In the genomic region with DNA sequence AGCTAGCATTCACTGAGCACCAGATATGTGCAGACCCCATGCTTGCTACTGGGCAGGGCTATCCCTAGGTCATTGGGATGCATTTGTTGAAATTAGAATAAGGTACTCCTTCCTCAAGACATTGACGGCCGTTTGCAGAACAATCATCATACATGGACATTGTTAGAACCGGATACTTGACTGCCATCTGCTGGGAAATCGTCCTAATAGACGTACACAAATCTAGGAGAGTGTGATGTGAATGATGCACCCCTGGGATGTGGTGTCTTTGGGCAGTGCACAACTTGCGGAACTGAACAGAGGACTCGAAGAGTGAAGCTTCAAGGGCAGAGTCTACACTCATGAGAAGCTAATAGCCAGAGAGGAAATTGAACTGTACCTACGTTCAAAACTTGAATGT, we compare ENCODE assay signal across 9 cellular contexts. TPM values are rescaled to one million over a fixed set of nuclear protein-coding genes. Genes with fewer than 3 reads are reported as not detected.
A peak's percentile ranks its signal among the peaks of the same experiment; 100 is the strongest.
DNase-seq lines count a peak whose midpoint lies in the region; ATAC-seq, FAIRE-seq and TF ChIP-seq lines count a peak whose summit lies in the region.
"Had no signal": no experiment of that assay in that cellular context is flagged by ENCODE, and none has a peak within 500 bp of the region (broad histone marks: within the 10 kb centered on the region; RNA-seq: fewer than 3 reads in every experiment).

No MANE protein-coding gene starts in this region.

- no peaks in the 10 kb centered on the region for H3K27me3 ChIP-seq in mammary epithelial cell (ENCODE audit: insufficient read depth, low read length)

- ATAC-seq in A549 (peak; percentile 87 to 89), GM19035 (IDR thresholded peaks at IDR 0.05; ENCODE audit: unreplicated experiment) (no peak)

- in situ Hi-C loops in mammary epithelial cell (cut with MboI; ENCODE audit: low sequenced_read_pairs in 2 of 2) = no loop called here

- no peak overlapping the region for H3K9ac ChIP-seq in mammary epithelial cell (ENCODE audit: insufficient read depth, low read length)

- intact Hi-C loops in mammary epithelial cell (cut with micrococcal nuclease) = no loop called here

- 1% methylated on average over 8 of the region's 8 CpGs for WGBS in A549 (ENCODE audit: missing lambda C conversion rate)
- WGBS in mammary epithelial cell (ENCODE audit: low coverage, missing lambda C conversion rate) = 27% methylated on average over 6 of the region's 8 CpGs

- peak; percentile 46 to 47; a peak in 4 of 5 replicates for TF ChIP-seq RAD21 in A549 (conservative IDR thresholded peaks at IDR 0.05 in 1 of 2, IDR thresholded peaks at IDR 0.05 in 1 of 2)

- H3K4me1 ChIP-seq in A549 (no peaks in the 10 kb centered on the region), mammary epithelial cell (ENCODE audit: insufficient read depth, low read length) (no peaks in the 10 kb centered on the region)

- POLR2A ChIA-PET in A549 (lab: Yijun Ruan, JAX) = no interaction called here

- H3K4me3 ChIP-seq in A549 = no peak overlapping the region
- no peak overlapping the region for H3K4me3 ChIP-seq in mammary epithelial cell (replicated peaks in 1 of 3; ENCODE audit: insufficient read depth in 1 of 3, low read depth in 2 of 3, low read length in 3 of 3)
- H3K4me3 ChIP-seq: HAP-1 had no signal

- H3K27ac Mint-ChIP-seq in nephron progenitor cell = no peak overlapping the region

- H3K9me3 Mint-ChIP-seq in nephron progenitor cell = no peaks in the 10 kb centered on the region

- no peak for TF ChIP-seq POLR2A in A549 (IDR thresholded peaks at IDR 0.05; ENCODE audit: low read length)

- peak; percentile 47 to 69 for DNase-seq in A549 (ENCODE audit: low read depth in 1 of 2, low spot score in 1 of 2)
- peak; percentile 15 for DNase-seq in GM04504 (ENCODE audit: low read depth)
- DNase-seq in NCI-H2196 treated with DMSO at 0.1 percent for 48 hours (lab: John Stamatoyannopoulos, UW; ENCODE audit: unreplicated experiment) = peak; percentile 22
- peak; percentile 50 for DNase-seq in mammary epithelial cell
- peak; percentile 38 for DNase-seq in pons (ENCODE audit: low spot score)
- no peak for DNase-seq in central memory CD4-positive, alpha-beta T cell
- no peak for DNase-seq in nephron progenitor cell

- peak; percentile 43 for TF ChIP-seq CTCF in A549 (IDR thresholded peaks at IDR 0.05)
- peak; percentile 35 to 58 for TF ChIP-seq CTCF in mammary epithelial cell (conservative IDR thresholded peaks at IDR 0.05 in 1 of 2, IDR thresholded peaks at IDR 0.05 in 1 of 2; ENCODE audit: extremely low read depth in 1 of 2, insufficient read depth in 1 of 2, low read depth in 1 of 2, low read length in 2 of 2)
- TF ChIP-seq CTCF in nephron progenitor cell (IDR thresholded peaks at IDR 0.05) = no peak

- no peaks in the 10 kb centered on the region for H3K79me2 ChIP-seq in mammary epithelial cell (ENCODE audit: insufficient read depth, low read length)

- dilution Hi-C loops in mammary epithelial cell (cut with HindIII; ENCODE audit: low sequenced_read_pairs) = no loop called here

- H4K20me1 ChIP-seq in mammary epithelial cell (ENCODE audit: insufficient read depth, low read length) = no peaks in the 10 kb centered on the region

- no peaks in the 10 kb centered on the region for H3K36me3 Mint-ChIP-seq in nephron progenitor cell (ENCODE audit: low read depth)

- no peak overlapping the region for H2AFZ ChIP-seq in mammary epithelial cell (ENCODE audit: low read depth, low read length)

- H3K4me3 Mint-ChIP-seq in nephron progenitor cell = no peak overlapping the region

- BruUV-seq in mammary epithelial cell (replicated peaks; lab: Mats Ljungman, UMichigan) = no TSS peak

- H3K4me2 ChIP-seq in A549 = no peak overlapping the region
- no peak overlapping the region for H3K4me2 ChIP-seq in mammary epithelial cell (ENCODE audit: insufficient read depth, low read depth, low read length)

- CTCF ChIA-PET in A549 (lab: Yijun Ruan, JAX) (interaction anchor here (0.6 to 4.8 kb wide), 16 partner anchors 10 to 581 kb away, joined by 3 to 32 read pairs (median 3); no protein-coding TSS in a partner anchor), mammary epithelial cell (lab: Charles Lee; ENCODE audit: low non-redundant PET) (interaction anchor here (0.6 to 0.7 kb wide), 2 partner anchors 230 to 561 kb away, joined by 3 to 4 read pairs; no protein-coding TSS in a partner anchor)

- no peaks in the 10 kb centered on the region for H3K4me1 Mint-ChIP-seq in nephron progenitor cell

- no peak overlapping the region for H3K27ac ChIP-seq in A549
- H3K27ac ChIP-seq in mammary epithelial cell (ENCODE audit: insufficient read depth, low read depth, low read length) = no peak overlapping the region

- H3K27me3 Mint-ChIP-seq in nephron progenitor cell (ENCODE audit: low read depth, poor library complexity) = peaks cover 17% of the 10 kb centered on the region

- FAIRE-seq in A549 (lab: Jason Lieb, UNC) = no peak

- no peaks in the 10 kb centered on the region for H3K9me3 ChIP-seq in A549
- H3K9me3 ChIP-seq in mammary epithelial cell (replicated peaks; ENCODE audit: insufficient read depth, low read length) = no peaks in the 10 kb centered on the region
- H3K9me3 ChIP-seq: HAP-1 had no signal

- H3K36me3 ChIP-seq in mammary epithelial cell (ENCODE audit: insufficient read depth, low read length) = no peaks in the 10 kb centered on the region
- H3K36me3 ChIP-seq: HAP-1 had no signal

- no peak for TF ChIP-seq EP300 in A549 (IDR thresholded peaks at IDR 0.05)

TF ChIP-seq in A549, 52 proteins besides CTCF, POLR2A, EP300 and RAD21:
- TF ChIP-seq PBX3 (IDR thresholded peaks at IDR 0.05) = no peak
- peak; percentile 39 for TF ChIP-seq SMC3 (IDR thresholded peaks at IDR 0.05)
- no peak for TF ChIP-seq RFX5 (IDR thresholded peaks at IDR 0.05)

RNA-seq across cellular contexts. Expression of gene MYO18B, which starts 35.9 kb away (rescaled TPM):
- polyA plus RNA-seq in A549 (2011; rRNA removed) = 0.01 TPM in 2 replicates
- under 0.01 TPM in 1 of 2 replicates, not detected in the other for polyA plus RNA-seq in A549 (2012; cell fraction: cytosol; rRNA removed)
- polyA plus RNA-seq in A549 (2012; cell fraction: nucleus; rRNA removed) = 0.01 and 0.11 TPM in 2 replicates
- polyA plus RNA-seq in A549 (2017; fragmentation: RNase III; extraction: RNeasy Plus Mini Kit Qiagen cat#74134 plus additional on column Dnase treatment) = 0.01 to 0.05 TPM in 2 of 3 replicates, not detected in the other
- polyA minus RNA-seq in A549 (2011; rRNA and poly(A)+ RNA removed) = 0.04 and 0.05 TPM in 2 replicates
- under 1 TPM in 1 of 2 donors, not detected in 1; 0.17 TPM for total RNA-seq in mammary epithelial cell
- not detected for polyA plus RNA-seq in mammary epithelial cell
- not detected for polyA minus RNA-seq in mammary epithelial cell

Comparison
In these comparisons a context has a peak if more than half of its experiments do, and no peak if none do; other contexts are left out.
1. DNase-seq: peak in A549 (2 of 2), GM04504 (single experiment), NCI-H2196 treated with DMSO at 0.1 percent for 48 hours (single experiment), mammary epithelial cell (single experiment) and pons (single experiment); none in central memory CD4-positive, alpha-beta T cell (single experiment) and nephron progenitor cell (single experiment).